Comparison of ENCODE assay signal across 8 cellular contexts in genomic region chr2:219509780-219510511, GRCh38. TPM values are rescaled to one million over a fixed set of nuclear protein-coding genes. Genes with fewer than 3 reads are reported as not detected.
DNase-seq lines count a peak whose midpoint lies in the region; ATAC-seq and TF ChIP-seq lines count a peak whose summit lies in the region.

No MANE protein-coding gene starts in this region.

- H3K27ac ChIP-seq in esophagus muscularis mucosa (replicated peaks in 1 of 4) (no peak overlapping the region), transverse colon (no peak overlapping the region)
- H3K27ac ChIP-seq in naive thymus-derived CD4-positive, alpha-beta T cell (ENCODE audit: low read depth, low read length), result no peak overlapping the region

- peak; percentile 43 for DNase-seq in activated gamma-delta T cell treated with Interleukin-2 at 50 U/mL for 16 hours
- DNase-seq in activated gamma-delta T cell (lab: John Stamatoyannopoulos, UW), result no peak
- DNase-seq in NCI-H82 treated with DMSO at 0.1 percent for 48 hours (lab: John Stamatoyannopoulos, UW; ENCODE audit: unreplicated experiment), result peak; percentile 90
- peak; percentile 14 for DNase-seq in activated T-cell treated with anti-CD3 and anti-CD28 coated beads for 24 hours (ENCODE audit: low read depth)
- DNase-seq in esophagus muscularis mucosa (ENCODE audit: extremely low spot score), result no peak
- peak in 8 of 9 donors; percentile 28 to 55 (median 46) for DNase-seq in naive thymus-derived CD4-positive, alpha-beta T cell
- DNase-seq in transverse colon, result peak; percentile 57

- POLR2A ChIA-PET in naive thymus-derived CD4-positive, alpha-beta T cell (lab: Charles Lee), result interaction anchor here (0.5 kb wide), 1 partner anchor 34 kb away, joined by 3 read pairs; the partner anchor contains the start of gene TMEM198

- peak overlapping the region; percentile 23 to 82 (median 67) for H3K4me3 Mint-ChIP-seq in naive thymus-derived CD4-positive, alpha-beta T cell

- H3K4me1 Mint-ChIP-seq in naive thymus-derived CD4-positive, alpha-beta T cell, result peaks cover 14 to 30% (median 27%) of the 10 kb centered on the region in 7 donors

- in situ Hi-C loops in transverse colon (cut with MboI; ENCODE audit: low pct_ligation_motif_present in 1 of 4, low pct_unique_long_range_greater_than_20kb in 1 of 4, low sequenced_read_pairs in 3 of 4), result no loop called here

- CTCF ChIA-PET in naive thymus-derived CD4-positive, alpha-beta T cell (lab: Charles Lee), result interaction anchor here (0.6 to 1.7 kb wide), 5 partner anchors 11 to 21 kb away, joined by 3 to 8 read pairs (median 5); partner anchors contain the start of gene GMPPA

- H3K9me3 ChIP-seq in esophagus muscularis mucosa (no peaks in the 10 kb centered on the region), transverse colon (no peaks in the 10 kb centered on the region)
- no peaks in the 10 kb centered on the region for H3K9me3 ChIP-seq in naive thymus-derived CD4-positive, alpha-beta T cell (ENCODE audit: control insufficient read depth in 2 of 3, low read length in 3 of 3)

- H3K27ac Mint-ChIP-seq in naive thymus-derived CD4-positive, alpha-beta T cell, result no peak overlapping the region

- peaks cover 0 to 68% (median 3%) of the 10 kb centered on the region in 4 donors for H3K27me3 ChIP-seq in esophagus muscularis mucosa
- H3K27me3 ChIP-seq in naive thymus-derived CD4-positive, alpha-beta T cell (ENCODE audit: control insufficient read depth in 2 of 2, insufficient read depth in 2 of 2, low read length in 2 of 2), result peaks cover 0 to 8% of the 10 kb centered on the region in 2 donors
- H3K27me3 ChIP-seq in transverse colon, result peaks cover 52% of the 10 kb centered on the region

- H3K4me1 ChIP-seq in esophagus muscularis mucosa (peaks cover 18 to 46% (median 41%) of the 10 kb centered on the region in 4 donors), transverse colon (peaks cover 6 to 18% (median 13%) of the 10 kb centered on the region in 4 donors)
- H3K4me1 ChIP-seq in naive thymus-derived CD4-positive, alpha-beta T cell (ENCODE audit: control insufficient read depth in 2 of 2, insufficient read depth in 2 of 2, low read length in 2 of 2), result peaks cover 0 to 12% of the 10 kb centered on the region in 2 donors

- peaks cover 0 to 5% (median 0%) of the 10 kb centered on the region in 11 donors for H3K9me3 Mint-ChIP-seq in naive thymus-derived CD4-positive, alpha-beta T cell

- intact Hi-C loops in esophagus muscularis mucosa (cut with DNase I), result no loop called here
- intact Hi-C loops in naive thymus-derived CD4-positive, alpha-beta T cell (cut with micrococcal nuclease), result loop anchor here (1.0 to 2.0 kb wide), 4 partner anchors 12 to 21 kb away; partner anchors contain the start of gene GMPPA (in 1 of the 2)
- intact Hi-C loops in transverse colon (cut with DNase I; ENCODE audit: low total_unique reads), result no loop called here

- TF ChIP-seq EP300 in esophagus muscularis mucosa (IDR thresholded peaks at IDR 0.05), result no peak
- no peak for TF ChIP-seq EP300 in transverse colon (IDR thresholded peaks at IDR 0.05; ENCODE audit: low read depth)

- peaks cover 4 to 23% (median 13%) of the 10 kb centered on the region in 5 donors for H3K36me3 Mint-ChIP-seq in naive thymus-derived CD4-positive, alpha-beta T cell

- TF ChIP-seq POLR2A in esophagus muscularis mucosa (IDR thresholded peaks at IDR 0.05; ENCODE audit: low read depth) (no peak), transverse colon (IDR thresholded peaks at IDR 0.05) (no peak)

- 5% methylated on average over 24 of the region's 26 CpGs for WGBS in esophagus muscularis mucosa
- WGBS in transverse colon (ENCODE audit: low coverage in 1 of 2), 2 donors, result 3 to 4% methylated on average over 9 to 26 of the region's 26 CpGs

- H3K36me3 ChIP-seq in esophagus muscularis mucosa (peaks cover 7 to 29% (median 23%) of the 10 kb centered on the region in 4 donors), transverse colon (peaks cover 0 to 4% (median 0%) of the 10 kb centered on the region in 4 donors)
- H3K36me3 ChIP-seq in naive thymus-derived CD4-positive, alpha-beta T cell (ENCODE audit: control insufficient read depth in 2 of 3, insufficient read depth in 3 of 3, low read length in 3 of 3), result peaks cover 0 to 24% (median 0%) of the 10 kb centered on the region in 3 experiments

- peaks cover 40 to 55% (median 45%) of the 10 kb centered on the region in 5 donors for H3K27me3 Mint-ChIP-seq in naive thymus-derived CD4-positive, alpha-beta T cell

- TF ChIP-seq CTCF in esophagus muscularis mucosa (IDR thresholded peaks at IDR 0.05) (peak; percentile 47 to 78 (median 73)), transverse colon (IDR thresholded peaks at IDR 0.05) (peak; percentile 39 to 71 (median 62))

- ATAC-seq in HG03095 (IDR thresholded peaks at IDR 0.05; ENCODE audit: unreplicated experiment), result peak; percentile 51
- ATAC-seq in naive thymus-derived CD4-positive, alpha-beta T cell, result peak; percentile 84

- peak overlapping the region; percentile 17 to 49 (median 35) for H3K4me3 ChIP-seq in esophagus muscularis mucosa
- H3K4me3 ChIP-seq in naive thymus-derived CD4-positive, alpha-beta T cell (ENCODE audit: low read length), result no peak overlapping the region
- peak overlapping the region in 3 of 4 donors; percentile 19 to 32 (median 22) for H3K4me3 ChIP-seq in transverse colon

RNA-seq across cellular contexts. Expression of gene ASIC4, which starts 4.3 kb away (rescaled TPM):
- total RNA-seq in esophagus muscularis mucosa, result not detected
- under 1 TPM in 4 of 5 experiments, not detected in 1; 0.12 to 0.49 (median 0.17) TPM for total RNA-seq in naive thymus-derived CD4-positive, alpha-beta T cell
- not detected for polyA plus RNA-seq in naive thymus-derived CD4-positive, alpha-beta T cell
- total RNA-seq in transverse colon, result not detected

RNA-seq across cellular contexts. Expression of gene GMPPA, which starts 11.3 kb away (rescaled TPM):
- 10 to 100 TPM; 16.2 to 32.6 (median 19.9) TPM for total RNA-seq in esophagus muscularis mucosa
- total RNA-seq in naive thymus-derived CD4-positive, alpha-beta T cell, result 10 to 100 TPM; 22.4 to 58.3 (median 37.2) TPM
- 10 to 100 TPM; 11.8 to 23.8 TPM for polyA plus RNA-seq in naive thymus-derived CD4-positive, alpha-beta T cell
- total RNA-seq in transverse colon, result 10 to 100 TPM; 25.1 to 41.1 (median 36.4) TPM

RNA-seq across cellular contexts. Expression of gene CHPF, which starts 33.7 kb away (rescaled TPM):
- total RNA-seq in esophagus muscularis mucosa, result 10 to 100 TPM; 44.4 to 67.8 (median 58.4) TPM
- 10 to 100 TPM in 1 of 5 experiments, 1 to 10 TPM in 4; 4.3 to 15.3 (median 5.7) TPM for total RNA-seq in naive thymus-derived CD4-positive, alpha-beta T cell
- polyA plus RNA-seq in naive thymus-derived CD4-positive, alpha-beta T cell, result 1 to 10 TPM; 4.1 to 7.8 TPM
- total RNA-seq in transverse colon, result 10 to 100 TPM; 21.1 to 58.2 (median 52.1) TPM

RNA-seq across cellular contexts. Expression of gene TMEM198, which starts 33.9 kb away (rescaled TPM):
- 1 to 10 TPM; 3.7 to 4.7 (median 4.2) TPM for total RNA-seq in esophagus muscularis mucosa
- total RNA-seq in naive thymus-derived CD4-positive, alpha-beta T cell, result under 1 TPM in 4 of 5 experiments, not detected in 1; 0.45 to 0.69 (median 0.50) TPM
- not detected for polyA plus RNA-seq in naive thymus-derived CD4-positive, alpha-beta T cell
- total RNA-seq in transverse colon, result 1 to 10 TPM in 3 of 4 donors, not detected in 1; 1.1 to 4.4 (median 1.2) TPM

Comparison
In these comparisons a context has a peak if more than half of its experiments do, and no peak if none do; other contexts are left out.
1. DNase-seq: peak in activated gamma-delta T cell treated with Interleukin-2 at 50 U/mL for 16 hours (single experiment), NCI-H82 treated with DMSO at 0.1 percent for 48 hours (single experiment), activated T-cell treated with anti-CD3 and anti-CD28 coated beads for 24 hours (single experiment), naive thymus-derived CD4-positive, alpha-beta T cell (8 of 9) and transverse colon (single experiment); none in activated gamma-delta T cell (single experiment) and esophagus muscularis mucosa (single experiment).
2. intact Hi-C loops: an anchor here in naive thymus-derived CD4-positive, alpha-beta T cell (1.0 to 2.0 kb wide); none called in esophagus muscularis mucosa and transverse colon.